In genomic region chr7:2610898-2611297, GRCh38 we compare ENCODE assay signal across 21 cellular contexts.
"Had no signal": no experiment of that assay in that cellular context is flagged by ENCODE, and none has a peak within 500 bp of the region (broad histone marks: within the 10 kb centered on the region; RNA-seq: fewer than 3 reads in every experiment).

No MANE protein-coding gene starts in this region.

- H3K27ac Mint-ChIP-seq: activated CD8-positive, alpha-beta T cell treated with anti-CD3 and anti-CD28 coated beads, Interleukin-2, amount 10 ng/mL, durations not matched to agents 7 days and 5 days; activated naive CD8-positive, alpha-beta T cell treated with anti-CD3 and anti-CD28 coated beads for 36 hours; effector memory CD8-positive, alpha-beta T cell; natural killer cell; T-helper 1 cell treated with Interleukin-12 subunit alpha and Interleukin-12 subunit beta and Interleukin-4 antibody, amounts not matched to agents 30 μg/mL and 1 μg/mL, for 36 hours had no signal

- H3K27me3 Mint-ChIP-seq: activated naive CD8-positive, alpha-beta T cell treated with anti-CD3 and anti-CD28 coated beads for 36 hours; central memory CD8-positive, alpha-beta T cell; effector memory CD8-positive, alpha-beta T cell had no signal

- ATAC-seq: activated CD8-positive, alpha-beta T cell treated with anti-CD3 and anti-CD28 coated beads, Interleukin-2, amount 10 ng/mL, durations not matched to agents 7 days and 5 days; effector memory CD8-positive, alpha-beta T cell; natural killer cell; stimulated activated naive CD8-positive, alpha-beta T cell treated with anti-CD3 and anti-CD28 coated beads, Interleukin-15, Interleukin-2, amounts not matched to agents 100 U/mL and 50 U/mL, for 24 hours had no signal

- H3K4me3 ChIP-seq: skin epidermis had no signal

- DNase-seq: activated CD4-positive, alpha-beta T cell treated with anti-CD3 and anti-CD28 coated beads for 48 hours; activated CD8-positive, alpha-beta memory T cell treated with anti-CD3 and anti-CD28 coated beads, Interleukin-2, amount 50 U/mL, for 4 hours; activated CD8-positive, alpha-beta T cell treated with anti-CD3 and anti-CD28 coated beads, Interleukin-2, amount 10 ng/mL, durations not matched to agents 7 days and 5 days; activated gamma-delta T cell treated with Interleukin-2 at 50 U/mL for 16 hours; activated naive CD8-positive, alpha-beta T cell treated with anti-CD3 and anti-CD28 coated beads for 36 hours; activated T-cell treated with anti-CD3 and anti-CD28 coated beads, Interleukin-2, amount 50 U/mL, for 48 hours; amygdala; brain microvascular endothelial cell; effector memory CD8-positive, alpha-beta T cell; head of caudate nucleus; immature natural killer cell; natural killer cell; nucleus accumbens; stimulated activated CD4-positive, alpha-beta T cell treated with anti-CD3 and anti-CD28 coated beads, Interleukin-4, amount 100 ng/mL, for 4 hours; stimulated activated CD8-positive, alpha-beta memory T cell treated with anti-CD3 and anti-CD28 coated beads, Interleukin-4, amount 100 ng/mL, for 48 hours; stimulated activated naive CD8-positive, alpha-beta T cell treated with anti-CD3 and anti-CD28 coated beads, Interleukin-15, Interleukin-2, amounts not matched to agents 100 U/mL and 50 U/mL, for 24 hours; trophoblast cell had no signal

- H3K36me3 Mint-ChIP-seq: activated naive CD8-positive, alpha-beta T cell treated with anti-CD3 and anti-CD28 coated beads for 36 hours; natural killer cell had no signal

- H3K36me3 ChIP-seq: brain microvascular endothelial cell had no signal

- H3K27me3 ChIP-seq: brain microvascular endothelial cell had no signal

- H3K9me3 Mint-ChIP-seq: activated naive CD8-positive, alpha-beta T cell treated with anti-CD3 and anti-CD28 coated beads for 36 hours; central memory CD8-positive, alpha-beta T cell; effector memory CD8-positive, alpha-beta T cell; immature natural killer cell; natural killer cell; T-helper 1 cell treated with Interleukin-12 subunit alpha and Interleukin-12 subunit beta and Interleukin-4 antibody, amounts not matched to agents 30 μg/mL and 1 μg/mL, for 36 hours had no signal

- H3K4me3 Mint-ChIP-seq: activated CD8-positive, alpha-beta T cell treated with anti-CD3 and anti-CD28 coated beads, Interleukin-2, amount 10 ng/mL, durations not matched to agents 7 days and 5 days; activated naive CD8-positive, alpha-beta T cell treated with anti-CD3 and anti-CD28 coated beads for 36 hours; central memory CD8-positive, alpha-beta T cell; effector memory CD8-positive, alpha-beta T cell; immature natural killer cell; T-helper 1 cell treated with Interleukin-12 subunit alpha and Interleukin-12 subunit beta and Interleukin-4 antibody, amounts not matched to agents 30 μg/mL and 1 μg/mL, for 36 hours had no signal

- FAIRE-seq: frontal cortex had no signal

- H3K27ac ChIP-seq: brain microvascular endothelial cell had no signal
